Comparison of ENCODE assay signal across 17 cellular contexts in the genomic region with DNA sequence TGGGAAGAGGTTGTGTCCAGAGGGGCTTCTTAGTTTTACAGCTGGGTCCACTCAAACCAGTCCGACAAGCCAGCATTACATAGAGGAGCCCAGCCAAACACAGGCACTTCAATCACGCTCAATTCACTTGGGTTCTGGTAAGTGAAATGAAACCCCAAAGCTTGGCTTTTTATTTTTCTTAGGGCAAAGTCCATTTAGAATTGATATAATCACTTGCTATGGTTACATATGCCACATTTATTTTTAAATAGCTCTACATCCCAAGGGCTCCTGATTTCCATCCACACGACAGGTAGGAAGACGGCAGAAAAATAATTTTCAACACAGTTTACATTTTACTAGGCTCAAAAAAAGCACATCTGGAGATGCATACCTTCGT.
DNase-seq lines count a peak whose midpoint lies in the region; ATAC-seq and TF ChIP-seq lines count a peak whose summit lies in the region.
"Had no signal": no experiment of that assay in that cellular context is flagged by ENCODE, and none has a peak within 500 bp of the region (broad histone marks: within the 10 kb centered on the region; RNA-seq: fewer than 3 reads in every experiment).

No MANE protein-coding gene starts in this region.

- no peak for TF ChIP-seq POLR2A in transverse colon (IDR thresholded peaks at IDR 0.05)
- TF ChIP-seq POLR2A in testis (IDR thresholded peaks at IDR 0.05): no peak

- no peaks in the 10 kb centered on the region for H3K9me2 ChIP-seq in hepatocyte (replicated peaks; ENCODE audit: insufficient read depth)

- H3K36me3 ChIP-seq in hepatocyte (replicated peaks; ENCODE audit: insufficient read depth, low read depth) (no peaks in the 10 kb centered on the region), mucosa of descending colon (ENCODE audit: low read depth) (no peaks in the 10 kb centered on the region), transverse colon (no peaks in the 10 kb centered on the region), testis (ENCODE audit: low read depth, missing control alignments) (no peaks in the 10 kb centered on the region)
- H3K36me3 ChIP-seq: BLaER1 had no signal

- no peak overlapping the region for H2AFZ ChIP-seq in hepatocyte

- intact Hi-C loops in mucosa of descending colon (cut with DNase I, micrococcal nuclease): no loop called here
- intact Hi-C loops in transverse colon (cut with DNase I; ENCODE audit: low total_unique reads): no loop called here
- intact Hi-C loops in testis (cut with DNase I; ENCODE audit: low total_unique reads): no loop called here

- TF ChIP-seq EP300 in transverse colon (IDR thresholded peaks at IDR 0.05; ENCODE audit: low read depth): no peak

- ATAC-seq in mucosa of descending colon: peak; percentile 59
- ATAC-seq: GM12878, HCT116, HepG2 had no signal

- in situ Hi-C loops in transverse colon (cut with MboI; ENCODE audit: low pct_ligation_motif_present in 1 of 4, low pct_unique_long_range_greater_than_20kb in 1 of 4, low sequenced_read_pairs in 3 of 4): no loop called here

- H3K4me1 ChIP-seq in hepatocyte (ENCODE audit: insufficient read depth) (peaks cover 8% of the 10 kb centered on the region), mucosa of descending colon (ENCODE audit: low read depth) (peaks cover 17% of the 10 kb centered on the region), transverse colon (peaks cover 0 to 24% (median 6%) of the 10 kb centered on the region in 4 donors), testis (no peaks in the 10 kb centered on the region)
- H3K4me1 ChIP-seq: BLaER1 had no signal

- peak overlapping the region; percentile 23 for H3K4me2 ChIP-seq in hepatocyte
- H3K4me2 ChIP-seq: BLaER1 had no signal

- no peaks in the 10 kb centered on the region for H4K20me1 ChIP-seq in hepatocyte (ENCODE audit: insufficient read depth, poor library complexity, severe bottlenecking)
- H4K20me1 ChIP-seq: BLaER1 had no signal

- H3K27ac ChIP-seq in hepatocyte: no peak overlapping the region
- H3K27ac ChIP-seq in transverse colon: peak overlapping the region in 3 of 4 donors; percentile 54 to 62 (median 61)
- no peak overlapping the region for H3K27ac ChIP-seq in testis
- H3K27ac ChIP-seq: BLaER1 had no signal

- H3K9me3 ChIP-seq in hepatocyte (ENCODE audit: low read depth) (no peaks in the 10 kb centered on the region), mucosa of descending colon (no peaks in the 10 kb centered on the region), transverse colon (no peaks in the 10 kb centered on the region), testis (no peaks in the 10 kb centered on the region)
- H3K9me3 ChIP-seq: BLaER1 had no signal

- H3K4me3 ChIP-seq in hepatocyte: no peak overlapping the region
- H3K4me3 ChIP-seq in mucosa of descending colon: no peak overlapping the region
- no peak overlapping the region for H3K4me3 ChIP-seq in transverse colon
- H3K4me3 ChIP-seq in testis: no peak overlapping the region
- H3K4me3 ChIP-seq: BLaER1, GM12878 had no signal

- DNase-seq in ELF-1 (ENCODE audit: low read depth, low spot score) (peak; percentile 30), hepatocyte (ENCODE audit: low spot score) (no peak), mucosa of descending colon (no peak), transverse colon (no peak), dedifferentiated amniotic fluid mesenchymal stem cell (ENCODE audit: extremely low spot score) (no peak), testis (no peak), kidney glomerular epithelial cell (lab: John Stamatoyannopoulos, UW) (no peak)
- DNase-seq: 8988T; CD4-positive, alpha-beta memory T cell; DMS79 treated with DMSO at 0.1 percent for 48 hours; GOT3; H7; HFFc6 had no signal

- no peaks in the 10 kb centered on the region for H3K27me3 ChIP-seq in hepatocyte
- H3K27me3 ChIP-seq in transverse colon: no peaks in the 10 kb centered on the region
- H3K27me3 ChIP-seq in testis: no peaks in the 10 kb centered on the region
- H3K27me3 ChIP-seq: BLaER1 had no signal

- no peaks in the 10 kb centered on the region for H3K79me2 ChIP-seq in hepatocyte

- WGBS in hepatocyte (ENCODE audit: low lambda C conversion rate, missing lambda C conversion rate): 74% methylated on average over 5 of the region's 5 CpGs
- 50 to 51% methylated on average over 4 to 5 of the region's 5 CpGs for WGBS in transverse colon (ENCODE audit: low coverage in 1 of 2), 2 donors
- 78 to 85% methylated on average over 5 of the region's 5 CpGs for WGBS in testis, 2 donors

- TF ChIP-seq CTCF in hepatocyte (IDR thresholded peaks at IDR 0.05; ENCODE audit: poor library complexity): no peak
- TF ChIP-seq CTCF in mucosa of descending colon (IDR thresholded peaks at IDR 0.05): no peak
- TF ChIP-seq CTCF in transverse colon (IDR thresholded peaks at IDR 0.05): no peak
- TF ChIP-seq CTCF in testis (IDR thresholded peaks at IDR 0.05): no peak

Comparison
In these comparisons a context has a peak if more than half of its experiments do, and no peak if none do; other contexts are left out.
1. H3K27ac ChIP-seq: peak in transverse colon (3 of 4); none in hepatocyte (single experiment) and testis (0 of 2).